In genomic region chr17:2240541-2240940, GRCh38 we compare ENCODE assay signal across 1 cellular context.
TF ChIP-seq lines count a peak whose summit lies in the region.

No MANE protein-coding gene starts in this region.

TF ChIP-seq in HCT116, 20 proteins besides CTCF, POLR2A, EP300 and RAD21 (continued from another document):
- no peak for TF ChIP-seq TCF7L2 (IDR thresholded peaks at IDR 0.05; ENCODE audit: borderline replicate concordance, extremely low read depth, insufficient read depth, insufficient read length)
- TF ChIP-seq JUND (IDR thresholded peaks at IDR 0.05): no peak
- TF ChIP-seq SP1 (IDR thresholded peaks at IDR 0.05; ENCODE audit: low read depth): no peak
- TF ChIP-seq MAX (IDR thresholded peaks at IDR 0.05): no peak
- no peak for TF ChIP-seq ELF1 (IDR thresholded peaks at IDR 0.05; ENCODE audit: borderline replicate concordance, low read depth)
- no peak for TF ChIP-seq ZNF274 (IDR thresholded peaks at IDR 0.05; ENCODE audit: low read depth, low read length)
